8 cellular contexts compared by ENCODE assay signal in genomic region chr4:168831919-168832745, GRCh38.
DNase-seq lines count a peak whose midpoint lies in the region; TF ChIP-seq lines count a peak whose summit lies in the region.

No MANE protein-coding gene starts in this region.

- TF ChIP-seq CTCF in GM13977 (IDR thresholded peaks at IDR 0.05; ENCODE audit: extremely low read depth, insufficient read depth, missing control alignments), result no peak

- POLR2A ChIA-PET in HEK293T (lab: Yijun Ruan, JAX), result interaction anchor here (0.6 to 2.6 kb wide), 13 partner anchors 9 to 213 kb away, joined by 3 to 20 read pairs (median 6); no protein-coding TSS in a partner anchor

- in situ Hi-C loops in GM13977 (cut with MboI; ENCODE audit: low pct_unique_long_range_greater_than_20kb, low sequenced_read_pairs, unreplicated experiment), result no loop called here

- CTCF ChIA-PET in HEK293T (lab: Yijun Ruan, JAX), result interaction anchor here (0.6 to 1.6 kb wide), 7 partner anchors 8 to 647 kb away, joined by 3 to 5 read pairs (median 4); no protein-coding TSS in a partner anchor

- peak; percentile 69 for DNase-seq in GM13977 (ENCODE audit: low spot score)
- peak; percentile 80 for DNase-seq in HEK293T (ENCODE audit: extremely low spot score)
- DNase-seq in NAMALWA (ENCODE audit: low spot score), result peak; percentile 59
- peak; percentile 59 for DNase-seq in activated CD4-positive, CD25-positive, alpha-beta regulatory T cell treated with anti-CD3 and anti-CD28 coated beads, Interleukin-2, amount 50 U/mL, for 72 hours
- DNase-seq in cerebellum (ENCODE audit: low spot score), result peak; percentile 80
- peak; percentile 87 for DNase-seq in kidney tubule cell (ENCODE audit: low spot score)
- peak; percentile 70 for DNase-seq in stimulated activated CD4-positive, alpha-beta T cell treated with anti-CD3 and anti-CD28 coated beads, Interleukin-1b, Interleukin-23, amount 100 ng/mL, for 48 hours
- DNase-seq in NK-92 (lab: John Stamatoyannopoulos, UW; ENCODE audit: unreplicated experiment), result no peak

TF ChIP-seq in HEK293T, 16 proteins besides CTCF, POLR2A, EP300 and RAD21:
- TF ChIP-seq ZNF384 (IDR thresholded peaks at IDR 0.05) (no peak), FOXK2 (IDR thresholded peaks at IDR 0.05) (no peak), NFRKB (IDR thresholded peaks at IDR 0.05) (no peak), L3MBTL2 (conservative IDR thresholded peaks at IDR 0.05) (0 out of 2 replicates have a peak, but pooled peaks have one; percentile 23), ELF4 (IDR thresholded peaks at IDR 0.05) (no peak)
